ENCODE assay signal across 8 cellular contexts in genomic region chr7:64951250-64951848, GRCh38. TPM values are rescaled to one million over a fixed set of nuclear protein-coding genes. Genes with fewer than 3 reads are reported as not detected.
DNase-seq lines count a peak whose midpoint lies in the region; ATAC-seq and TF ChIP-seq lines count a peak whose summit lies in the region.

No MANE protein-coding gene starts in this region.

- H3K4me3 Mint-ChIP-seq in WTC11: no peak overlapping the region

- POLR2A ChIA-PET in WTC11 (lab: Charles Lee): no interaction called here

- 4 to 7% methylated on average over 1 of the region's 1 CpG for WGBS in heart right ventricle, 2 donors

- ATAC-seq in GM18868 (IDR thresholded peaks at IDR 0.05; ENCODE audit: unreplicated experiment) (peak; percentile 91), WTC11 (no peak; the same call in 1 of the 2 replicates), heart right ventricle (peak in 6 of 8 donors; percentile 24 to 59 (median 48)), gastrocnemius medialis (peak; percentile 75 to 82), HG03280 (IDR thresholded peaks at IDR 0.05; ENCODE audit: unreplicated experiment) (no peak)

- CTCF ChIA-PET in WTC11 (lab: Charles Lee): interaction anchor here (0.6 to 3.1 kb wide), 9 partner anchors 9 to 797 kb away, joined by 3 to 18 read pairs (median 3); partner anchors contain the start of gene ERV3-1

- intact Hi-C loops in heart right ventricle (cut with DNase I): loop anchor here in 8 of 10 donors (2.0 to 10.0 kb wide), 5 partner anchors 266 to 357 kb away; no protein-coding TSS in a partner anchor
- intact Hi-C loops in gastrocnemius medialis (cut with DNase I; ENCODE audit: low total_unique reads): loop anchor here (10.0 kb wide), 2 partner anchors 113 to 263 kb away; no protein-coding TSS in a partner anchor

- H3K36me3 ChIP-seq in heart right ventricle: no peaks in the 10 kb centered on the region
- H3K36me3 ChIP-seq in gastrocnemius medialis: no peaks in the 10 kb centered on the region

- H3K27ac ChIP-seq in heart right ventricle (no peak overlapping the region), gastrocnemius medialis (peak overlapping the region in 2 of 4 donors; percentile 40 to 77)

- TF ChIP-seq POLR2A in gastrocnemius medialis (IDR thresholded peaks at IDR 0.05): no peak

- no peaks in the 10 kb centered on the region for H3K9me3 ChIP-seq in heart right ventricle
- no peaks in the 10 kb centered on the region for H3K9me3 ChIP-seq in gastrocnemius medialis

- peaks cover 11% of the 10 kb centered on the region for H3K9me3 Mint-ChIP-seq in WTC11

- H3K4me1 ChIP-seq in heart right ventricle: peaks cover 0 to 12% (median 11%) of the 10 kb centered on the region in 9 donors
- peaks cover 8 to 11% of the 10 kb centered on the region in 2 donors for H3K4me1 ChIP-seq in gastrocnemius medialis

- no peak overlapping the region for H3K27ac Mint-ChIP-seq in WTC11

- TF ChIP-seq CTCF in WTC11 (IDR thresholded peaks at IDR 0.05) (peak; percentile 23; the same call in 1 of the 2 replicates), heart right ventricle (IDR thresholded peaks at IDR 0.05) (peak; percentile 42 to 90 (median 87)), gastrocnemius medialis (IDR thresholded peaks at IDR 0.05 in 4 of 5, conservative IDR thresholded peaks at IDR 0.05 in 1 of 5) (peak; percentile 67 to 95 (median 76))

- H3K4me1 Mint-ChIP-seq in WTC11: no peaks in the 10 kb centered on the region

- DNase-seq in CD1c-positive myeloid dendritic cell (ENCODE audit: extremely low spot score): peak; percentile 70
- DNase-seq in NCI-H1092 treated with DMSO at 0.1 percent for 48 hours (lab: John Stamatoyannopoulos, UW): peak; percentile 67
- no peak for DNase-seq in WTC11 (ENCODE audit: low spot score)
- no peak for DNase-seq in heart right ventricle
- no peak for DNase-seq in gastrocnemius medialis
- no peak for DNase-seq in stimulated activated CD4-positive, alpha-beta T cell treated with anti-CD3 and anti-CD28 coated beads, Interleukin-2, amount 100 ng/mL, for 24 hours

- no peak overlapping the region for H3K4me3 ChIP-seq in heart right ventricle
- H3K4me3 ChIP-seq in gastrocnemius medialis: peak overlapping the region in 1 of 4 donors; percentile 14

- H3K36me3 Mint-ChIP-seq in WTC11: peaks cover 4% of the 10 kb centered on the region

- in situ Hi-C loops in gastrocnemius medialis (cut with MboI; ENCODE audit: low sequenced_read_pairs in 4 of 4): loop anchor here in 2 of 4 donors (5.0 to 10.0 kb wide), 2 partner anchors 356 to 363 kb away; no protein-coding TSS in a partner anchor

- peaks cover 10 to 38% (median 23%) of the 10 kb centered on the region in 7 donors for H3K27me3 ChIP-seq in heart right ventricle
- peaks cover 0 to 15% (median 11%) of the 10 kb centered on the region in 3 donors for H3K27me3 ChIP-seq in gastrocnemius medialis

- peaks cover 19% of the 10 kb centered on the region for H3K27me3 Mint-ChIP-seq in WTC11 (ENCODE audit: low read depth)

TF ChIP-seq in WTC11, 78 proteins besides CTCF, POLR2A, EP300 and RAD21 (continues in another document):
- TF ChIP-seq NR3C1 (CRISPR knock-in tag; conservative IDR thresholded peaks at IDR 0.05; ENCODE audit: low read depth) (no peak), JUN (CRISPR knock-in tag; IDR thresholded peaks at IDR 0.05) (no peak), SP1 (CRISPR knock-in tag; conservative IDR thresholded peaks at IDR 0.05) (no peak), E2F5 (CRISPR knock-in tag; IDR thresholded peaks at IDR 0.05) (no peak), ZBTB43 (CRISPR knock-in tag; IDR thresholded peaks at IDR 0.05) (no peak), ATF3 (CRISPR knock-in tag; conservative IDR thresholded peaks at IDR 0.05) (no peak), ZNF138 (CRISPR knock-in tag; conservative IDR thresholded peaks at IDR 0.05) (no peak), PRDM15 (CRISPR knock-in tag; IDR thresholded peaks at IDR 0.05) (no peak), ZNF416 (CRISPR knock-in tag; IDR thresholded peaks at IDR 0.05) (no peak), USF2 (CRISPR knock-in tag; IDR thresholded peaks at IDR 0.05) (no peak), ATF2 (CRISPR knock-in tag; IDR thresholded peaks at IDR 0.05; ENCODE audit: borderline replicate concordance, low read depth) (no peak)

RNA-seq across cellular contexts. Expression of gene ZNF117, which starts 39.5 kb away (rescaled TPM):
- total RNA-seq in WTC11 (2021) (7.0 to 9.2 TPM (median 8.6 TPM) in 3 replicates), heart right ventricle (1 to 10 TPM; 2.1 to 4.6 (median 3.1) TPM), gastrocnemius medialis (1 to 10 TPM in 2 of 4 donors, under 1 TPM in 2; 0.78 to 1.9 (median 1.1) TPM)
- 1 to 10 TPM; 1.8 to 8.3 TPM for polyA plus RNA-seq in heart right ventricle

RNA-seq across cellular contexts. Expression of gene ZNF273, which starts 48.3 kb away (rescaled TPM):
- total RNA-seq in WTC11 (2021) (11.3 to 12.8 TPM (median 12.1 TPM) in 3 replicates), heart right ventricle (1 to 10 TPM in 9 of 10 donors, under 1 TPM in 1; 1.00 to 2.3 (median 1.6) TPM), gastrocnemius medialis (1 to 10 TPM in 3 of 4 donors, under 1 TPM in 1; 0.29 to 9.3 (median 2.3) TPM)
- polyA plus RNA-seq in heart right ventricle: 1 to 10 TPM in 1 of 2 donors, under 1 TPM in 1; 0.90 to 3.1 TPM

RNA-seq across cellular contexts. Expression of gene ERV3-1, which starts 55.1 kb away (rescaled TPM):
- total RNA-seq in WTC11 (2021): 10.2 to 12.1 TPM (median 11.5 TPM) in 3 replicates
- 1 to 10 TPM; 4.6 to 9.3 (median 6.7) TPM for total RNA-seq in heart right ventricle
- polyA plus RNA-seq in heart right ventricle: 1 to 10 TPM; 2.0 to 3.0 TPM
- 1 to 10 TPM in 3 of 4 donors, under 1 TPM in 1; 0.49 to 3.9 (median 2.9) TPM for total RNA-seq in gastrocnemius medialis

Comparison
In these comparisons a context has a peak if more than half of its experiments do, and no peak if none do; other contexts are left out.
1. DNase-seq: peak in CD1c-positive myeloid dendritic cell (single experiment) and NCI-H1092 treated with DMSO at 0.1 percent for 48 hours (single experiment); none in WTC11 (single experiment), heart right ventricle (0 of 2), gastrocnemius medialis (0 of 2) and stimulated activated CD4-positive, alpha-beta T cell treated with anti-CD3 and anti-CD28 coated beads, Interleukin-2, amount 100 ng/mL, for 24 hours (0 of 2).
2. ATAC-seq: peak in GM18868 (single experiment), heart right ventricle (6 of 8) and gastrocnemius medialis (2 of 2); none in WTC11 (single experiment) and HG03280 (single experiment).
3. CTCF ChIP-seq: peak in every context shown above with its lines; median percentile 87 in heart right ventricle; 76 in gastrocnemius medialis; 23 in WTC11.